11 cellular contexts compared by ENCODE assay signal in the genomic region with DNA sequence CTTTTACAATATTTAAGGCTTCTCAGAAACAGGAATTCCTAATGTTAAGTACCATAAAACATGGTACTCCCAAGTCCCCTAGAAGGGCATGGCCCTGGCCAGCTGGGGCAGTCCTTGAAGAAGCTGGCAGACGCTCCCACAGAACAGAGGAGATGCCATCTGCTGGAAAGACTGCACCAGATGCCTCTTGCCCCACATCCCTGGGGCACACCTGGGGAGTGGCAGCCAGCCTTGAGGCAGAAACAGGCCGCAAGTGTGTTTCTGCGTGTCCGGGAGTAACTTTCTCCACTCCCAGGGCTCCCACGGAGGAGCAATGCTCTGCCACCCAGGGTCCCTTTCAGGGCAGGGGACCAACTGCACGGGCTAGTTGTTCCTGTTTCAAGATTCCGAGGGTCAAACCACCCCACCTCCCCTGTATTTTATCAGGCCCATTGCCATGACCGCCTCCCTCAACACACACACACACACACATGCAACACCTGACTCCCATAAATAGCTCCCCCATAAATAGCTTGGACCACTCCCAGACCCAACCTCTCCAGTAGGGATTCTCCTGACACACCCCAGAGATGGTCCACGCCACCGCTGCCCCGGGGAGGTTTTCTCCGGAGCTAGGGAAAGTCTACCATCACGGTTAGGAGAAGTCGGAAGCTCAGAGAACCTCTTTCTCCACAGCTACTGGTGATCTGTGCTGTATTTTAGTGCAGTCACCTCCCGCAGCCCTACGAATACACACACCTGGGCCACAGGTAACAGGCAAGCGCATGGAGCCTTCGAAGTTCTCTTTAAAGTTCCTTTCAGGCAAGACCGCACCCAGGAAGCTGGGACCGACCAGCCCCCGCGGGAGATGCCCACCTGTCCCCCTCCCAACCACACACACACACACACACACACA. TPM values are rescaled to one million over a fixed set of nuclear protein-coding genes. Genes with fewer than 3 reads are reported as not detected.
DNase-seq lines count a peak whose midpoint lies in the region; ATAC-seq and TF ChIP-seq lines count a peak whose summit lies in the region.
"Had no signal": no experiment of that assay in that cellular context is flagged by ENCODE, and none has a peak within 500 bp of the region (broad histone marks: within the 10 kb centered on the region; RNA-seq: fewer than 3 reads in every experiment).

No MANE protein-coding gene starts in this region.

- peak; percentile 29; the same call in 1 of the 2 replicates for ATAC-seq in PC-3
- ATAC-seq in gastroesophageal sphincter: no peak
- ATAC-seq in T-cell (replicated peaks in 1 of 4): no peak
- ATAC-seq: natural killer cell had no signal

- H3K79me2 ChIP-seq in PC-3 (ENCODE audit: low read length): no peaks in the 10 kb centered on the region

- peak overlapping the region in 1 of 3 donors; percentile 22 for H3K4me3 Mint-ChIP-seq in T-cell
- H3K4me3 Mint-ChIP-seq: natural killer cell had no signal

- peak overlapping the region; percentile 88 for H3K4me2 ChIP-seq in PC-3 (ENCODE audit: low read length)

- peak overlapping the region; percentile 82; the same call in 1 of the 2 replicates for H2AFZ ChIP-seq in PC-3 (ENCODE audit: low read length)

- H3K9ac ChIP-seq in ES-I3 (ENCODE audit: low read depth, low read length) (peak overlapping the region; percentile 66), PC-3 (ENCODE audit: low read length) (no peak overlapping the region)

- BruUV-seq in PC-3 (replicated peaks; lab: Mats Ljungman, UMichigan): TSS peak; percentile 33

- no peaks in the 10 kb centered on the region for H3K9me3 ChIP-seq in ES-I3 (ENCODE audit: control insufficient read depth, insufficient read depth, low read length)
- no peaks in the 10 kb centered on the region for H3K9me3 ChIP-seq in PC-3 (ENCODE audit: low read length)
- no peaks in the 10 kb centered on the region for H3K9me3 ChIP-seq in gastroesophageal sphincter
- no peaks in the 10 kb centered on the region for H3K9me3 ChIP-seq in sigmoid colon
- H3K9me3 ChIP-seq in SJCRH30 (replicated peaks): no peaks in the 10 kb centered on the region

- H3K36me3 ChIP-seq in ES-I3 (ENCODE audit: insufficient read depth, low read length) (no peaks in the 10 kb centered on the region), PC-3 (ENCODE audit: low read depth, low read length) (no peaks in the 10 kb centered on the region), gastroesophageal sphincter (no peaks in the 10 kb centered on the region), sigmoid colon (no peaks in the 10 kb centered on the region), SJCRH30 (no peaks in the 10 kb centered on the region)
- H3K36me3 ChIP-seq: WERI-Rb-1 had no signal

- no peaks in the 10 kb centered on the region for H4K20me1 ChIP-seq in PC-3 (ENCODE audit: low read length)

- H3K36me3 Mint-ChIP-seq in T-cell: no peaks in the 10 kb centered on the region
- H3K36me3 Mint-ChIP-seq: natural killer cell had no signal

- H3K27ac ChIP-seq in PC-3 (ENCODE audit: low read length): no peak overlapping the region
- peak overlapping the region in 1 of 4 donors; percentile 63 for H3K27ac ChIP-seq in gastroesophageal sphincter
- peak overlapping the region in 1 of 4 donors; percentile 60 for H3K27ac ChIP-seq in sigmoid colon
- no peak overlapping the region for H3K27ac ChIP-seq in SJCRH30
- H3K27ac ChIP-seq: WERI-Rb-1 had no signal

- H3K9me2 ChIP-seq in PC-3 (replicated peaks; ENCODE audit: low read length): no peaks in the 10 kb centered on the region

- H3K4me1 Mint-ChIP-seq in T-cell: peaks cover 0 to 5% (median 2%) of the 10 kb centered on the region in 3 donors

- H3K27me3 Mint-ChIP-seq in T-cell: peaks cover 26 to 27% of the 10 kb centered on the region in 2 donors

- CTCF ChIA-PET in PC-3 (lab: Charles Lee): interaction anchor here (0.7 to 2.6 kb wide), 3 partner anchors 128 to 423 kb away, joined by 3 to 11 read pairs (median 4); no protein-coding TSS in a partner anchor
- CTCF ChIA-PET in T-cell (lab: Charles Lee): no interaction called here

- no peak for TF ChIP-seq EP300 in gastroesophageal sphincter (IDR thresholded peaks at IDR 0.05)
- TF ChIP-seq EP300 in sigmoid colon (IDR thresholded peaks at IDR 0.05): no peak

- no peaks in the 10 kb centered on the region for H3K27me3 ChIP-seq in PC-3 (ENCODE audit: low read length)
- H3K27me3 ChIP-seq in gastroesophageal sphincter: peaks cover 47% of the 10 kb centered on the region
- no peaks in the 10 kb centered on the region for H3K27me3 ChIP-seq in sigmoid colon
- no peaks in the 10 kb centered on the region; the same call in 1 of the 2 replicates for H3K27me3 ChIP-seq in SJCRH30

- H3K4me3 ChIP-seq in PC-3 (ENCODE audit: low read length) (peak overlapping the region; percentile 71), gastroesophageal sphincter (peak overlapping the region; percentile 2 to 62), sigmoid colon (peak overlapping the region; percentile 56 to 74 (median 64)), SJCRH30 (no peak overlapping the region)

- no peak overlapping the region for H3K27ac Mint-ChIP-seq in T-cell
- H3K27ac Mint-ChIP-seq: natural killer cell had no signal

- intact Hi-C loops in PC-3 (cut with micrococcal nuclease) (loop anchor here (10.0 kb wide), 2 partner anchors 107 to 423 kb away; no protein-coding TSS in a partner anchor), sigmoid colon (cut with DNase I) (loop anchor here (1.0 to 2.0 kb wide), 2 partner anchors 152 to 695 kb away; no protein-coding TSS in a partner anchor)

- H3F3A ChIP-seq in PC-3 (ENCODE audit: low read length, unreplicated experiment): no peaks in the 10 kb centered on the region

- POLR2A ChIA-PET in PC-3 (lab: Charles Lee; ENCODE audit: unreplicated experiment) (interaction anchor here (0.6 kb wide), 1 partner anchor 10 kb away, joined by 4 read pairs; no protein-coding TSS in a partner anchor), T-cell (lab: Charles Lee) (no interaction called here)

- 68% methylated on average over 5 of the region's 22 CpGs; no CpG with 5 or more reads in 1 of the 2 donors for WGBS in gastroesophageal sphincter (ENCODE audit: low coverage in 1 of 2), 2 donors
- 45 to 58% methylated on average over 22 of the region's 22 CpGs for WGBS in sigmoid colon, 2 donors

- DNase-seq in PC-3 (peak; percentile 10), sigmoid colon (no peak), erythroblast (lab: John Stamatoyannopoulos, UW) (no peak), SJCRH30 (no peak), foreskin melanocyte (no peak), T-cell (no peak)
- DNase-seq: central memory CD4-positive, alpha-beta T cell; natural killer cell had no signal

- H3K9me3 Mint-ChIP-seq in T-cell: no peaks in the 10 kb centered on the region
- H3K9me3 Mint-ChIP-seq: natural killer cell had no signal

- H3K4me1 ChIP-seq in ES-I3 (ENCODE audit: insufficient read depth, low read length): no peaks in the 10 kb centered on the region
- H3K4me1 ChIP-seq in PC-3 (ENCODE audit: insufficient read depth, low read length): peaks cover 5% of the 10 kb centered on the region
- H3K4me1 ChIP-seq in gastroesophageal sphincter: peaks cover 0 to 13% (median 3%) of the 10 kb centered on the region in 3 donors
- peaks cover 0 to 21% (median 14%) of the 10 kb centered on the region in 4 donors for H3K4me1 ChIP-seq in sigmoid colon
- no peaks in the 10 kb centered on the region for H3K4me1 ChIP-seq in SJCRH30

- TF ChIP-seq POLR2A in gastroesophageal sphincter (IDR thresholded peaks at IDR 0.05) (no peak), sigmoid colon (IDR thresholded peaks at IDR 0.05) (no peak), erythroblast (IDR thresholded peaks at IDR 0.05; ENCODE audit: low read length) (no peak)

- TF ChIP-seq CTCF in PC-3 (conservative IDR thresholded peaks at IDR 0.05; ENCODE audit: low read depth, low read length) (peak; percentile 39; the same call in 1 of the 2 replicates), gastroesophageal sphincter (IDR thresholded peaks at IDR 0.05) (no peak), sigmoid colon (IDR thresholded peaks at IDR 0.05) (no peak)

RNA-seq across cellular contexts. Expression of a gene that starts 1.5 kb away (rescaled TPM):
- total RNA-seq in PC-3 (2014; rRNA removed): 8.2 and 9.8 TPM in 2 replicates
- total RNA-seq in gastroesophageal sphincter: 10 to 100 TPM; 46.5 to 52.7 (median 51.4) TPM
- 100 to 1,000 TPM in 1 of 4 donors, 10 to 100 TPM in 3; 33.4 to 104 (median 72.4) TPM for total RNA-seq in sigmoid colon
- 1 to 10 TPM; 2.4 to 3.8 (median 2.8) TPM for polyA plus RNA-seq in sigmoid colon
- total RNA-seq in SJCRH30 (2014; rRNA removed; shearing (Covaris generic)): 0.06 TPM in 1 of 2 replicates, not detected in the other
- under 1 TPM in 1 of 5 donors, not detected in 4; 0.57 TPM for total RNA-seq in T-cell
